1 cellular context compared by ENCODE assay signal in genomic region chr12:43338848-43339526, GRCh38.
TF ChIP-seq lines count a peak whose summit lies in the region.

No MANE protein-coding gene starts in this region.

TF ChIP-seq in GM12878, 131 proteins besides CTCF, POLR2A, EP300 and RAD21 (continued from another document and continues in another):
- no peak for TF ChIP-seq REST (IDR thresholded peaks at IDR 0.05; ENCODE audit: low read depth, low read length)
- no peak for TF ChIP-seq TBL1XR1 (IDR thresholded peaks at IDR 0.05; ENCODE audit: low read depth, low read length)
- TF ChIP-seq YBX1 (IDR thresholded peaks at IDR 0.05) = no peak
- no peak for TF ChIP-seq ZBTB11 (CRISPR knock-in tag; IDR thresholded peaks at IDR 0.05)
- TF ChIP-seq SMAD1 (IDR thresholded peaks at IDR 0.05; ENCODE audit: low read depth, partially characterized antibody) = no peak
- TF ChIP-seq NR2F1 (conservative IDR thresholded peaks at IDR 0.05) = peak; percentile 52
- TF ChIP-seq NR2C1 (IDR thresholded peaks at IDR 0.05) = no peak
- no peak for TF ChIP-seq CBX5 (IDR thresholded peaks at IDR 0.05; ENCODE audit: low read depth)
- no peak for TF ChIP-seq ATF7 (IDR thresholded peaks at IDR 0.05; ENCODE audit: low read depth)
- TF ChIP-seq MEF2A (IDR thresholded peaks at IDR 0.05; ENCODE audit: insufficient read depth, low read depth, low read length) = peak; percentile 62; the same call in 1 of the 2 replicates
- no peak for TF ChIP-seq SRF (IDR thresholded peaks at IDR 0.05; ENCODE audit: low read depth in 2 of 2, low read length in 2 of 2)
- TF ChIP-seq, protein P1, sequence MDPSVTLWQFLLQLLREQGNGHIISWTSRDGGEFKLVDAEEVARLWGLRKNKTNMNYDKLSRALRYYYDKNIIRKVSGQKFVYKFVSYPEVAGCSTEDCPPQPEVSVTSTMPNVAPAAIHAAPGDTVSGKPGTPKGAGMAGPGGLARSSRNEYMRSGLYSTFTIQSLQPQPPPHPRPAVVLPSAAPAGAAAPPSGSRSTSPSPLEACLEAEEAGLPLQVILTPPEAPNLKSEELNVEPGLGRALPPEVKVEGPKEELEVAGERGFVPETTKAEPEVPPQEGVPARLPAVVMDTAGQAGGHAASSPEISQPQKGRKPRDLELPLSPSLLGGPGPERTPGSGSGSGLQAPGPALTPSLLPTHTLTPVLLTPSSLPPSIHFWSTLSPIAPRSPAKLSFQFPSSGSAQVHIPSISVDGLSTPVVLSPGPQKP (IDR thresholded peaks at IDR 0.05; ENCODE audit: low read depth, low read length) = no peak
- no peak for TF ChIP-seq STAT3 (IDR thresholded peaks at IDR 0.05; ENCODE audit: low read depth, low read length)
- no peak for TF ChIP-seq RB1 (IDR thresholded peaks at IDR 0.05; ENCODE audit: borderline replicate concordance)
- TF ChIP-seq SUZ12 (IDR thresholded peaks at IDR 0.05; ENCODE audit: unreplicated experiment) = no peak
- peak; percentile 42 to 59; a peak in 3 of 4 replicates for TF ChIP-seq IKZF2 (IDR thresholded peaks at IDR 0.05)
- no peak for TF ChIP-seq HDGF (IDR thresholded peaks at IDR 0.05)
- TF ChIP-seq SMC3 (IDR thresholded peaks at IDR 0.05; ENCODE audit: borderline replicate concordance, low read length) = peak; percentile 52
- TF ChIP-seq CEBPB (IDR thresholded peaks at IDR 0.05; ENCODE audit: borderline replicate concordance in 1 of 2, low read depth in 2 of 2, low read length in 2 of 2) = no peak
- no peak for TF ChIP-seq LARP7 (IDR thresholded peaks at IDR 0.05)
- peak; percentile 40; the same call in 1 of the 2 replicates for TF ChIP-seq CREM (IDR thresholded peaks at IDR 0.05; ENCODE audit: low read depth)
- TF ChIP-seq POLR2AphosphoS2 (IDR thresholded peaks at IDR 0.05; ENCODE audit: low read depth, low read length) = no peak
- TF ChIP-seq, protein P2, sequence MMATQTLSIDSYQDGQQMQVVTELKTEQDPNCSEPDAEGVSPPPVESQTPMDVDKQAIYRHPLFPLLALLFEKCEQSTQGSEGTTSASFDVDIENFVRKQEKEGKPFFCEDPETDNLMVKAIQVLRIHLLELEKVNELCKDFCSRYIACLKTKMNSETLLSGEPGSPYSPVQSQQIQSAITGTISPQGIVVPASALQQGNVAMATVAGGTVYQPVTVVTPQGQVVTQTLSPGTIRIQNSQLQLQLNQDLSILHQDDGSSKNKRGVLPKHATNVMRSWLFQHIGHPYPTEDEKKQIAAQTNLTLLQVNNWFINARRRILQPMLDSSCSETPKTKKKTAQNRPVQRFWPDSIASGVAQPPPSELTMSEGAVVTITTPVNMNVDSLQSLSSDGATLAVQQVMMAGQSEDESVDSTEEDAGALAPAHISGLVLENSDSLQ (IDR thresholded peaks at IDR 0.05) = no peak
- TF ChIP-seq BACH1 (IDR thresholded peaks at IDR 0.05; ENCODE audit: borderline replicate concordance) = no peak
- no peak for TF ChIP-seq FOXK2 (IDR thresholded peaks at IDR 0.05)
- TF ChIP-seq HCFC1 (IDR thresholded peaks at IDR 0.05; ENCODE audit: low read length) = no peak
- no peak for TF ChIP-seq NKRF (conservative IDR thresholded peaks at IDR 0.05)
- TF ChIP-seq ZNF592 (IDR thresholded peaks at IDR 0.05) = no peak
- TF ChIP-seq JUNB (IDR thresholded peaks at IDR 0.05) = peak; percentile 26; the same call in 1 of the 2 replicates
- no peak for TF ChIP-seq HDAC6 (IDR thresholded peaks at IDR 0.05; ENCODE audit: unreplicated experiment)
- TF ChIP-seq GATAD2B (conservative IDR thresholded peaks at IDR 0.05; ENCODE audit: low read depth) = no peak
- TF ChIP-seq KDM1A (IDR thresholded peaks at IDR 0.05; ENCODE audit: borderline replicate concordance) = no peak
- TF ChIP-seq POLR2AphosphoS5 (IDR thresholded peaks at IDR 0.05; ENCODE audit: low read length) = no peak
- no peak for TF ChIP-seq NFIC (IDR thresholded peaks at IDR 0.05; ENCODE audit: low read depth, low read length)
- no peak for TF ChIP-seq ZZZ3 (IDR thresholded peaks at IDR 0.05; ENCODE audit: control insufficient read depth, insufficient read length, low read depth)
- TF ChIP-seq STAT1 (conservative IDR thresholded peaks at IDR 0.05) = no peak
- TF ChIP-seq USF2 (IDR thresholded peaks at IDR 0.05; ENCODE audit: borderline replicate concordance, low read depth, low read length) = no peak
- no peak for TF ChIP-seq NBN (IDR thresholded peaks at IDR 0.05)
- TF ChIP-seq BHLHE40 (IDR thresholded peaks at IDR 0.05; ENCODE audit: borderline replicate concordance in 1 of 2, low read depth in 2 of 2, low read length in 1 of 2) = no peak
- TF ChIP-seq BCL3 (IDR thresholded peaks at IDR 0.05; ENCODE audit: borderline replicate concordance, insufficient read depth, low read depth, low read length, poor library complexity, severe bottlenecking) = no peak
- no peak for TF ChIP-seq IRF5 (IDR thresholded peaks at IDR 0.05; ENCODE audit: borderline replicate concordance)
- no peak for TF ChIP-seq RELB (IDR thresholded peaks at IDR 0.05; ENCODE audit: low read depth)
- no peak for TF ChIP-seq ZNF207 (IDR thresholded peaks at IDR 0.05; ENCODE audit: borderline replicate concordance)
